ENCODE assay signal across 8 cellular contexts in genomic region chr10:114767101-114767588, GRCh38. TPM values are rescaled to one million over a fixed set of nuclear protein-coding genes. Genes with fewer than 3 reads are reported as not detected.
DNase-seq lines count a peak whose midpoint lies in the region; ATAC-seq and TF ChIP-seq lines count a peak whose summit lies in the region.

No MANE protein-coding gene starts in this region.

- DNase-seq in GM12865 (ENCODE audit: low read depth) (no peak), RWPE1 (ENCODE audit: low spot score) (peak; percentile 66), esophagus squamous epithelium (lab: John Stamatoyannopoulos, UW) (no peak), non-pigmented ciliary epithelial cell (ENCODE audit: low read depth) (peak; percentile 36), NCI-H526 treated with DMSO at 0.1 percent for 48 hours (lab: John Stamatoyannopoulos, UW) (no peak), NCI-H2196 (lab: John Stamatoyannopoulos, UW; ENCODE audit: unreplicated experiment) (no peak)

- TF ChIP-seq CTCF in GM12865 (IDR thresholded peaks at IDR 0.05; ENCODE audit: insufficient read depth, low read depth, low read length, missing control alignments) (no peak), RWPE1 (conservative IDR thresholded peaks at IDR 0.05; ENCODE audit: low read depth) (no peak), esophagus squamous epithelium (IDR thresholded peaks at IDR 0.05) (no peak)

- H3K27me3 ChIP-seq in esophagus squamous epithelium: peaks cover 0 to 54% (median 0%) of the 10 kb centered on the region in 4 donors

- H3K4me3 ChIP-seq in GM12865 (ENCODE audit: low read depth, low read length): peak overlapping the region; percentile 10
- H3K4me3 ChIP-seq in esophagus squamous epithelium: peak overlapping the region; percentile 48 to 79 (median 78)

- H3K9me3 ChIP-seq in esophagus squamous epithelium: no peaks in the 10 kb centered on the region

- peaks cover 7 to 27% (median 13%) of the 10 kb centered on the region in 3 donors for H3K4me1 ChIP-seq in esophagus squamous epithelium

- H3K27ac ChIP-seq in RWPE1: no peak overlapping the region
- H3K27ac ChIP-seq in esophagus squamous epithelium: peak overlapping the region in 2 of 4 donors; percentile 2 to 79

- H3K36me3 ChIP-seq in esophagus squamous epithelium: no peaks in the 10 kb centered on the region

- POLR2A ChIA-PET in RWPE1 (lab: Yijun Ruan, JAX; ENCODE audit: low non-redundant PET): no interaction called here

- WGBS in esophagus squamous epithelium, 2 donors: 23 to 36% methylated on average over 8 of the region's 8 CpGs

- CTCF ChIA-PET in RWPE1 (lab: Yijun Ruan, JAX): interaction anchor here (0.6 kb wide), 1 partner anchor 53 kb away, joined by 3 read pairs; no protein-coding TSS in a partner anchor

- ATAC-seq in HG03571 (IDR thresholded peaks at IDR 0.05; ENCODE audit: unreplicated experiment) (no peak), HG03460 (IDR thresholded peaks at IDR 0.05; ENCODE audit: unreplicated experiment) (no peak)

- TF ChIP-seq POLR2A in esophagus squamous epithelium (IDR thresholded peaks at IDR 0.05): no peak

- intact Hi-C loops in esophagus squamous epithelium (cut with DNase I): no loop called here

RNA-seq across cellular contexts. Expression of gene FHIP2A, which starts 54.4 kb away (rescaled TPM):
- total RNA-seq in esophagus squamous epithelium: 10 to 100 TPM in 1 of 4 donors, 1 to 10 TPM in 3; 4.8 to 16.2 (median 9.0) TPM

Comparison
In these comparisons a context has a peak if more than half of its experiments do, and no peak if none do; other contexts are left out.
1. DNase-seq: peak in RWPE1 (single experiment) and non-pigmented ciliary epithelial cell (single experiment); none in GM12865 (single experiment), esophagus squamous epithelium (single experiment), NCI-H526 treated with DMSO at 0.1 percent for 48 hours (single experiment) and NCI-H2196 (single experiment).